Comparison of ENCODE assay signal across 14 cellular contexts in genomic region chr2:70454936-70455544, GRCh38.
A peak's percentile ranks its signal among the peaks of the same experiment; 100 is the strongest.
DNase-seq lines count a peak whose midpoint lies in the region; ATAC-seq and TF ChIP-seq lines count a peak whose summit lies in the region.
"Had no signal": no experiment of that assay in that cellular context is flagged by ENCODE, and none has a peak within 500 bp of the region (broad histone marks: within the 10 kb centered on the region; RNA-seq: fewer than 3 reads in every experiment).

No MANE protein-coding gene starts in this region.

- H3K9ac ChIP-seq in endodermal cell (ENCODE audit: extremely low read depth, low read length, poor library complexity, severe bottlenecking): no peak overlapping the region
- H3K9ac ChIP-seq: BLaER1 treated with 17β-estradiol and CSF1 and Interleukin-3, amounts not matched to agents 10 nM and 100 nM had no signal

- H3K9me3 ChIP-seq in endodermal cell (ENCODE audit: control insufficient read depth, low read length): no peaks in the 10 kb centered on the region
- H3K9me3 ChIP-seq: BLaER1 treated with 17β-estradiol and CSF1 and Interleukin-3, amounts not matched to agents 10 nM and 100 nM; HAP-1 had no signal

- H3K36me3 ChIP-seq in endodermal cell (ENCODE audit: control insufficient read depth, insufficient read depth, low read length): no peaks in the 10 kb centered on the region
- H3K36me3 ChIP-seq: HAP-1 had no signal

- no peak overlapping the region for H3K27ac Mint-ChIP-seq in activated CD8-positive, alpha-beta T cell treated with anti-CD3 and anti-CD28 coated beads, Interleukin-2, amount 10 ng/mL, durations not matched to agents 7 days and 5 days
- no peak overlapping the region for H3K27ac Mint-ChIP-seq in activated CD8-positive, alpha-beta T cell treated with anti-CD3 and anti-CD28 coated beads for 36 hours
- H3K27ac Mint-ChIP-seq in endodermal cell: no peak overlapping the region
- H3K27ac Mint-ChIP-seq: CD4-positive, CD25-positive, alpha-beta regulatory T cell had no signal

- TF ChIP-seq CTCF in activated CD8-positive, alpha-beta T cell treated with anti-CD3 and anti-CD28 coated beads for 36 hours (IDR thresholded peaks at IDR 0.05): no peak
- no peak for TF ChIP-seq CTCF in NB4 (IDR thresholded peaks at IDR 0.05; ENCODE audit: low read depth, low read length)
- TF ChIP-seq CTCF in endodermal cell (conservative IDR thresholded peaks at IDR 0.05): no peak

- peaks cover 11% of the 10 kb centered on the region for H3K27me3 Mint-ChIP-seq in activated CD8-positive, alpha-beta T cell treated with anti-CD3 and anti-CD28 coated beads, Interleukin-2, amount 10 ng/mL, durations not matched to agents 7 days and 5 days (ENCODE audit: low read depth)
- H3K27me3 Mint-ChIP-seq in activated CD8-positive, alpha-beta T cell treated with anti-CD3 and anti-CD28 coated beads for 36 hours: no peaks in the 10 kb centered on the region
- no peaks in the 10 kb centered on the region for H3K27me3 Mint-ChIP-seq in endodermal cell (ENCODE audit: insufficient read depth)

- peaks cover 20% of the 10 kb centered on the region for H3K4me1 Mint-ChIP-seq in activated CD8-positive, alpha-beta T cell treated with anti-CD3 and anti-CD28 coated beads, Interleukin-2, amount 10 ng/mL, durations not matched to agents 7 days and 5 days (ENCODE audit: low read depth)
- peaks cover 11% of the 10 kb centered on the region for H3K4me1 Mint-ChIP-seq in activated CD8-positive, alpha-beta T cell treated with anti-CD3 and anti-CD28 coated beads for 36 hours (ENCODE audit: low read depth)
- peaks cover 24% of the 10 kb centered on the region for H3K4me1 Mint-ChIP-seq in endodermal cell

- no peak overlapping the region for H3K4me3 Mint-ChIP-seq in activated CD8-positive, alpha-beta T cell treated with anti-CD3 and anti-CD28 coated beads, Interleukin-2, amount 10 ng/mL, durations not matched to agents 7 days and 5 days
- H3K4me3 Mint-ChIP-seq in activated CD8-positive, alpha-beta T cell treated with anti-CD3 and anti-CD28 coated beads for 36 hours: no peak overlapping the region
- H3K4me3 Mint-ChIP-seq in endodermal cell: no peak overlapping the region
- H3K4me3 Mint-ChIP-seq: CD4-positive, CD25-positive, alpha-beta regulatory T cell had no signal

- peaks cover 8% of the 10 kb centered on the region for H3K4me1 ChIP-seq in endodermal cell (ENCODE audit: control insufficient read depth, insufficient read depth, low read length)
- H3K4me1 ChIP-seq: HAP-1 had no signal

- POLR2A ChIA-PET in activated CD8-positive, alpha-beta T cell treated with anti-CD3 and anti-CD28 coated beads, Interleukin-2, amount 10 ng/mL, durations not matched to agents 7 days and 5 days (lab: Charles Lee): interaction anchor here (0.6 kb wide), 1 partner anchor 39 kb away, joined by 3 read pairs; no protein-coding TSS in a partner anchor
- POLR2A ChIA-PET in activated CD8-positive, alpha-beta T cell treated with anti-CD3 and anti-CD28 coated beads for 36 hours (lab: Charles Lee): no interaction called here

- H3K27ac ChIP-seq in endodermal cell (ENCODE audit: low read depth, low read length): no peak overlapping the region
- H3K27ac ChIP-seq: BLaER1 treated with 17β-estradiol and CSF1 and Interleukin-3, amounts not matched to agents 10 nM and 100 nM had no signal

- 84 to 93% methylated on average over 2 to 3 of the region's 3 CpGs for WGBS in endodermal cell (ENCODE audit: insufficient coverage in 1 of 2, insufficient read length in 1 of 2), 2 experiments

- no peaks in the 10 kb centered on the region for H3K27me3 ChIP-seq in endodermal cell (ENCODE audit: control insufficient read depth, insufficient read depth, low read length, poor library complexity, severe bottlenecking)
- H3K27me3 ChIP-seq: BLaER1 treated with 17β-estradiol and CSF1 and Interleukin-3, amounts not matched to agents 10 nM and 100 nM had no signal

- CTCF ChIA-PET in activated CD8-positive, alpha-beta T cell treated with anti-CD3 and anti-CD28 coated beads, Interleukin-2, amount 10 ng/mL, durations not matched to agents 7 days and 5 days (lab: Charles Lee): interaction anchor here (1.9 kb wide), 1 partner anchor 115 kb away, joined by 4 read pairs; no protein-coding TSS in a partner anchor
- CTCF ChIA-PET in activated CD8-positive, alpha-beta T cell treated with anti-CD3 and anti-CD28 coated beads for 36 hours (lab: Charles Lee): interaction anchor here (0.7 to 0.8 kb wide), 2 partner anchors 15 kb away, joined by 3 read pairs; no protein-coding TSS in a partner anchor

- H3K4me3 ChIP-seq in NB4 (ENCODE audit: low read depth, low read length) (no peak overlapping the region), endodermal cell (ENCODE audit: low read length) (no peak overlapping the region)
- H3K4me3 ChIP-seq: BLaER1 treated with 17β-estradiol and CSF1 and Interleukin-3, amounts not matched to agents 10 nM and 100 nM; HAP-1 had no signal

- intact Hi-C loops in activated CD8-positive, alpha-beta T cell treated with anti-CD3 and anti-CD28 coated beads for 36 hours (cut with micrococcal nuclease): no loop called here

- no peaks in the 10 kb centered on the region for H3K36me3 Mint-ChIP-seq in activated CD8-positive, alpha-beta T cell treated with anti-CD3 and anti-CD28 coated beads, Interleukin-2, amount 10 ng/mL, durations not matched to agents 7 days and 5 days (ENCODE audit: low read depth)
- no peaks in the 10 kb centered on the region for H3K36me3 Mint-ChIP-seq in activated CD8-positive, alpha-beta T cell treated with anti-CD3 and anti-CD28 coated beads for 36 hours (ENCODE audit: low read depth)
- no peaks in the 10 kb centered on the region for H3K36me3 Mint-ChIP-seq in endodermal cell (ENCODE audit: low read depth)
- H3K36me3 Mint-ChIP-seq: CD4-positive, CD25-positive, alpha-beta regulatory T cell had no signal

- TF ChIP-seq POLR2A in NB4 (IDR thresholded peaks at IDR 0.05; ENCODE audit: extremely low read depth, insufficient read length): no peak

- ATAC-seq in activated CD8-positive, alpha-beta T cell treated with anti-CD3 and anti-CD28 coated beads, Interleukin-2, amount 10 ng/mL, durations not matched to agents 7 days and 5 days: no peak
- no peak for ATAC-seq in activated CD8-positive, alpha-beta T cell treated with anti-CD3 and anti-CD28 coated beads for 36 hours
- no peak for ATAC-seq in GM18502 (IDR thresholded peaks at IDR 0.05; ENCODE audit: poor library complexity, unreplicated experiment)
- ATAC-seq: HepG2 had no signal

- DNase-seq in activated CD8-positive, alpha-beta T cell treated with anti-CD3 and anti-CD28 coated beads, Interleukin-2, amount 10 ng/mL, durations not matched to agents 7 days and 5 days: peak; percentile 14
- no peak for DNase-seq in activated CD8-positive, alpha-beta T cell treated with anti-CD3 and anti-CD28 coated beads for 36 hours
- peak; percentile 91 for DNase-seq in NB4 (ENCODE audit: low read depth)
- peak; percentile 30 for DNase-seq in endodermal cell
- DNase-seq in stimulated activated CD8-positive, alpha-beta memory T cell treated with anti-CD3 and anti-CD28 coated beads, Interleukin-4, amount 100 ng/mL, for 48 hours: peak; percentile 7
- DNase-seq in amygdala (lab: John Stamatoyannopoulos, UW): no peak
- DNase-seq: ACHN; CD4-positive, CD25-positive, alpha-beta regulatory T cell; DMS53; GOT3 had no signal

- no peaks in the 10 kb centered on the region for H3K9me3 Mint-ChIP-seq in activated CD8-positive, alpha-beta T cell treated with anti-CD3 and anti-CD28 coated beads, Interleukin-2, amount 10 ng/mL, durations not matched to agents 7 days and 5 days (ENCODE audit: insufficient read depth)
- no peaks in the 10 kb centered on the region for H3K9me3 Mint-ChIP-seq in activated CD8-positive, alpha-beta T cell treated with anti-CD3 and anti-CD28 coated beads for 36 hours
- H3K9me3 Mint-ChIP-seq in endodermal cell: no peaks in the 10 kb centered on the region

Comparison
In these comparisons a context has a peak if more than half of its experiments do, and no peak if none do; other contexts are left out.
1. DNase-seq: peak in activated CD8-positive, alpha-beta T cell treated with anti-CD3 and anti-CD28 coated beads, Interleukin-2, amount 10 ng/mL, durations not matched to agents 7 days and 5 days (single experiment), NB4 (single experiment), endodermal cell (single experiment) and stimulated activated CD8-positive, alpha-beta memory T cell treated with anti-CD3 and anti-CD28 coated beads, Interleukin-4, amount 100 ng/mL, for 48 hours (single experiment); none in activated CD8-positive, alpha-beta T cell treated with anti-CD3 and anti-CD28 coated beads for 36 hours (single experiment) and amygdala (0 of 56).